13 cellular contexts compared by ENCODE assay signal in genomic region chr9:7368410-7369292, GRCh38.
DNase-seq lines count a peak whose midpoint lies in the region; ATAC-seq, FAIRE-seq and TF ChIP-seq lines count a peak whose summit lies in the region.
"Had no signal": no experiment of that assay in that cellular context is flagged by ENCODE, and none has a peak within 500 bp of the region (broad histone marks: within the 10 kb centered on the region; RNA-seq: fewer than 3 reads in every experiment).

No MANE protein-coding gene starts in this region.

- peak; percentile 14 for DNase-seq in SK-MEL-5 (ENCODE audit: low read depth, low spot score)
- DNase-seq in foreskin fibroblast: peak; percentile 47 to 75
- DNase-seq in pancreas: no peak
- no peak for DNase-seq in stimulated activated CD4-positive, alpha-beta T cell treated with anti-CD3 and anti-CD28 coated beads, Interleukin-4, amount 100 ng/mL, for 1 hour
- DNase-seq in ureter (ENCODE audit: low spot score): no peak
- no peak for DNase-seq in GM10266 (ENCODE audit: extremely low spot score)
- no peak for DNase-seq in NCI-H1048 (lab: John Stamatoyannopoulos, UW)
- DNase-seq: activated naive CD8-positive, alpha-beta T cell treated with anti-CD3 and anti-CD28 coated beads, Interleukin-2, amount 50 U/mL, for 24 hours; Caco-2; erythroblast; stimulated activated CD4-positive, alpha-beta T cell treated with anti-CD3 and anti-CD28 coated beads, Interleukin-15, amount 100 ng/mL, for 24 hours; stimulated activated naive CD8-positive, alpha-beta T cell treated with anti-CD3 and anti-CD28 coated beads, Interleukin-15, Interleukin-2, amounts not matched to agents 100 U/mL and 50 U/mL, for 24 hours had no signal

- H3K4me1 ChIP-seq in BLaER1 treated with 17β-estradiol and CSF1 and Interleukin-3, amounts not matched to agents 10 nM and 100 nM: peaks cover 0 to 54% (median 22%) of the 10 kb centered on the region in 10 experiments; a peak in 13 of 20 replicates
- H3K4me1 ChIP-seq in pancreas: peaks cover 0 to 2% (median 0%) of the 10 kb centered on the region in 3 donors
- H3K4me1 ChIP-seq: Caco-2 had no signal

- ATAC-seq in pancreas: peak in 3 of 4 donors; percentile 53 to 71 (median 60)
- ATAC-seq: activated naive CD8-positive, alpha-beta T cell treated with anti-CD3 and anti-CD28 coated beads, Interleukin-2, amount 50 U/mL, for 24 hours; stimulated activated naive CD8-positive, alpha-beta T cell treated with anti-CD3 and anti-CD28 coated beads, Interleukin-15, Interleukin-2, amounts not matched to agents 100 U/mL and 50 U/mL, for 24 hours had no signal

- H3K27ac ChIP-seq in BLaER1 treated with 17β-estradiol and CSF1 and Interleukin-3, amounts not matched to agents 10 nM and 100 nM: peak overlapping the region in 8 of 11 experiments; percentile 7 to 72 (median 54); a peak in 15 of 22 replicates
- peak overlapping the region in 2 of 4 donors; percentile 2 to 50 for H3K27ac ChIP-seq in pancreas

- in situ Hi-C loops in SK-MEL-5 (cut with HindIII; ENCODE audit: low pct_unique_long_range_greater_than_20kb, low sequenced_read_pairs): no loop called here

- no peak for FAIRE-seq in pancreas (lab: Jason Lieb, UNC)

- intact Hi-C loops in pancreas (cut with DNase I): no loop called here

- TF ChIP-seq CTCF in foreskin fibroblast (IDR thresholded peaks at IDR 0.05; ENCODE audit: low read depth, low read length) (no peak), pancreas (IDR thresholded peaks at IDR 0.05) (no peak), GM10266 (IDR thresholded peaks at IDR 0.05; ENCODE audit: control insufficient read depth, insufficient read depth, low read depth, missing control alignments) (no peak)

- WGBS in pancreas, 2 donors: 32 to 36% methylated on average over 6 of the region's 6 CpGs

- peak overlapping the region in 4 of 11 experiments; percentile 1 to 41 (median 30); a peak in 4 of 22 replicates for H3K9ac ChIP-seq in BLaER1 treated with 17β-estradiol and CSF1 and Interleukin-3, amounts not matched to agents 10 nM and 100 nM

- H3K9me3 ChIP-seq in BLaER1 treated with 17β-estradiol and CSF1 and Interleukin-3, amounts not matched to agents 10 nM and 100 nM (replicated peaks in 1 of 11): no peaks in the 10 kb centered on the region
- no peaks in the 10 kb centered on the region for H3K9me3 ChIP-seq in pancreas
- H3K9me3 ChIP-seq: Caco-2 had no signal

- peak overlapping the region in 10 of 11 experiments; percentile 7 to 78 (median 57); a peak in 17 of 22 replicates for H3K4me2 ChIP-seq in BLaER1 treated with 17β-estradiol and CSF1 and Interleukin-3, amounts not matched to agents 10 nM and 100 nM

- H4K20me1 ChIP-seq in BLaER1 treated with 17β-estradiol and CSF1 and Interleukin-3, amounts not matched to agents 10 nM and 100 nM: no peaks in the 10 kb centered on the region

- no peaks in the 10 kb centered on the region for H3K36me3 ChIP-seq in BLaER1 treated with 17β-estradiol and CSF1 and Interleukin-3, amounts not matched to agents 10 nM and 100 nM
- H3K36me3 ChIP-seq in pancreas: no peaks in the 10 kb centered on the region

- H3K4me3 ChIP-seq in BLaER1 treated with 17β-estradiol and CSF1 and Interleukin-3, amounts not matched to agents 10 nM and 100 nM: 0 out of 20 replicates have a peak overlapping the region, but pooled peaks of 1 of the 10 experiments have one; percentile 12
- H3K4me3 ChIP-seq in foreskin fibroblast (ENCODE audit: low read depth in 1 of 2, low read length in 2 of 2): no peak overlapping the region
- H3K4me3 ChIP-seq in pancreas: no peak overlapping the region

- H3K27me3 ChIP-seq in BLaER1 treated with 17β-estradiol and CSF1 and Interleukin-3, amounts not matched to agents 10 nM and 100 nM: no peaks in the 10 kb centered on the region
- H3K27me3 ChIP-seq in pancreas: no peaks in the 10 kb centered on the region

Comparison
In these comparisons a context has a peak if more than half of its experiments do, and no peak if none do; other contexts are left out.
1. DNase-seq: peak in SK-MEL-5 (single experiment) and foreskin fibroblast (2 of 2); none in pancreas (0 of 6), stimulated activated CD4-positive, alpha-beta T cell treated with anti-CD3 and anti-CD28 coated beads, Interleukin-4, amount 100 ng/mL, for 1 hour (single experiment), ureter (single experiment), GM10266 (single experiment) and NCI-H1048 (single experiment).